In genomic region chrX:9842541-9842940, GRCh38 we compare ENCODE assay signal across 20 cellular contexts. TPM values are rescaled to one million over a fixed set of nuclear protein-coding genes. Genes with fewer than 3 reads are reported as not detected.
DNase-seq lines count a peak whose midpoint lies in the region; ATAC-seq, FAIRE-seq and TF ChIP-seq lines count a peak whose summit lies in the region.
"Had no signal": no experiment of that assay in that cellular context is flagged by ENCODE, and none has a peak within 500 bp of the region (broad histone marks: within the 10 kb centered on the region; RNA-seq: fewer than 3 reads in every experiment).

No MANE protein-coding gene starts in this region.

- WGBS in H9 (ENCODE audit: extremely low coverage, insufficient read length, low lambda C conversion rate) = no CpG with 5 or more reads among the region's 6 CpGs
- 14 to 30% (median 28%) methylated on average over 4 to 6 of the region's 6 CpGs for WGBS in small intestine, 3 donors

- H3K9me3 ChIP-seq in H9 (ENCODE audit: control insufficient read depth, low read depth, low read length) = no peaks in the 10 kb centered on the region
- H3K9me3 ChIP-seq in small intestine (ENCODE audit: control insufficient read depth, low read depth) = no peaks in the 10 kb centered on the region
- H3K9me3 ChIP-seq: BE2C, esophagus muscularis mucosa, heart right ventricle, Peyer's patch had no signal

- no peak overlapping the region for H4K5ac ChIP-seq in H9 (ENCODE audit: insufficient read length, low read depth, low read length)

- H2AK5ac ChIP-seq in H9 (ENCODE audit: insufficient read length, low read length) = no peak overlapping the region

- H3K14ac ChIP-seq in H9 (ENCODE audit: insufficient read depth, low read length) = no peak overlapping the region

- POLR2A ChIA-PET in WTC11 (lab: Charles Lee) = no interaction called here
- POLR2A ChIA-PET in activated CD4-positive, alpha-beta memory T cell treated with anti-CD3 and anti-CD28 coated beads, Interleukin-2, amount 10 ng/mL, durations not matched to agents 7 days and 5 days (lab: Charles Lee) = no interaction called here

- H3K36me3 ChIP-seq in small intestine (ENCODE audit: control insufficient read depth in 2 of 2, insufficient read depth in 2 of 2, low read length in 2 of 2) = no peaks in the 10 kb centered on the region
- H3K36me3 ChIP-seq: BE2C, esophagus muscularis mucosa, heart right ventricle, Peyer's patch had no signal

- no peak overlapping the region for H2BK5ac ChIP-seq in H9 (ENCODE audit: insufficient read length, low read length)

- H2BK20ac ChIP-seq in H9 (ENCODE audit: low read depth, low read length, poor library complexity, severe bottlenecking) = no peak overlapping the region

- peak overlapping the region in 1 of 2 experiments; percentile 62; a peak in 3 of 5 replicates for H3K4me3 Mint-ChIP-seq in H9
- peak overlapping the region; percentile 16 for H3K4me3 Mint-ChIP-seq in WTC11
- H3K4me3 Mint-ChIP-seq in activated CD4-positive, alpha-beta memory T cell treated with anti-CD3 and anti-CD28 coated beads, Interleukin-2, amount 10 ng/mL, durations not matched to agents 7 days and 5 days = no peak overlapping the region
- H3K4me3 Mint-ChIP-seq in activated CD8-positive, alpha-beta memory T cell treated with anti-CD3 and anti-CD28 coated beads, Interleukin-2, amount 10 ng/mL, durations not matched to agents 7 days and 5 days = no peak overlapping the region
- H3K4me3 Mint-ChIP-seq: naive B cell had no signal

- H3K4ac ChIP-seq in H9 (ENCODE audit: low read depth, low read length) = no peak overlapping the region

- no peak overlapping the region for H4K8ac ChIP-seq in H9 (replicated peaks; ENCODE audit: insufficient read length, low read depth, low read length)

- H3K23me2 ChIP-seq in H9 (ENCODE audit: insufficient read length, low read depth, low read length, poor library complexity, severe bottlenecking) = no peaks in the 10 kb centered on the region

- peak overlapping the region; percentile 44 to 81 (median 76); a peak in 5 of 7 replicates for H3K27ac Mint-ChIP-seq in H9
- H3K27ac Mint-ChIP-seq in WTC11 = peak overlapping the region; percentile 93
- H3K27ac Mint-ChIP-seq in activated CD4-positive, alpha-beta memory T cell treated with anti-CD3 and anti-CD28 coated beads, Interleukin-2, amount 10 ng/mL, durations not matched to agents 7 days and 5 days = no peak overlapping the region
- no peak overlapping the region for H3K27ac Mint-ChIP-seq in activated CD8-positive, alpha-beta memory T cell treated with anti-CD3 and anti-CD28 coated beads, Interleukin-2, amount 10 ng/mL, durations not matched to agents 7 days and 5 days
- H3K27ac Mint-ChIP-seq: activated T-helper 2 cell treated with anti-CD3 and anti-CD28 coated beads, Interferon-gamma antibody, Interleukin-2, Interleukin-4, amounts not matched to agents 10 μg/mL and 5 μg/mL and 100 μg/mL, durations not matched to agents 14 hours and 24 hours and 36 hours had no signal

- no peak overlapping the region for H3K9ac ChIP-seq in H9 (ENCODE audit: extremely low read depth, insufficient read length, low read length)
- H3K9ac ChIP-seq: GM23248 had no signal

- H2BK120ac ChIP-seq in H9 (ENCODE audit: low read depth, low read length, poor library complexity, severe bottlenecking) = no peak overlapping the region

- peaks cover 12 to 36% of the 10 kb centered on the region in 2 experiments for H3K4me1 Mint-ChIP-seq in H9
- H3K4me1 Mint-ChIP-seq in WTC11 = peaks cover 43% of the 10 kb centered on the region
- no peaks in the 10 kb centered on the region for H3K4me1 Mint-ChIP-seq in activated CD4-positive, alpha-beta memory T cell treated with anti-CD3 and anti-CD28 coated beads, Interleukin-2, amount 10 ng/mL, durations not matched to agents 7 days and 5 days
- no peaks in the 10 kb centered on the region for H3K4me1 Mint-ChIP-seq in activated CD8-positive, alpha-beta memory T cell treated with anti-CD3 and anti-CD28 coated beads, Interleukin-2, amount 10 ng/mL, durations not matched to agents 7 days and 5 days
- H3K4me1 Mint-ChIP-seq: naive B cell had no signal

- H3K23ac ChIP-seq in H9 (ENCODE audit: insufficient read length, low read depth, low read length) = no peak overlapping the region

- no peak overlapping the region for H3K56ac ChIP-seq in H9 (ENCODE audit: insufficient read length, low read depth, low read length)

- peaks cover 7% of the 10 kb centered on the region; the same call in 1 of the 2 replicates for H3K4me1 ChIP-seq in H9 (ENCODE audit: insufficient read depth, low read length)
- H3K4me1 ChIP-seq in small intestine (ENCODE audit: control insufficient read depth in 2 of 2, insufficient read depth in 1 of 2, low read depth in 1 of 2, low read length in 1 of 2) = no peaks in the 10 kb centered on the region
- H3K4me1 ChIP-seq: BE2C, esophagus muscularis mucosa, heart right ventricle, Peyer's patch had no signal

- H4K20me1 ChIP-seq in H9 (ENCODE audit: control insufficient read depth, insufficient read depth, insufficient read length) = no peaks in the 10 kb centered on the region

- TF ChIP-seq CTCF in H9 (conservative IDR thresholded peaks at IDR 0.05) (no peak), WTC11 (IDR thresholded peaks at IDR 0.05) (no peak)

- no peak overlapping the region for H3T11ph ChIP-seq in H9 (ENCODE audit: low read length)

- FAIRE-seq in small intestine (lab: Jason Lieb, UNC) = no peak
- FAIRE-seq: HTR-8/SVneo had no signal

- peaks cover 0 to 18% (median 2%) of the 10 kb centered on the region in 3 experiments; a peak in 4 of 7 replicates for H3K36me3 Mint-ChIP-seq in H9 (ENCODE audit: insufficient read depth in 1 of 3, low read depth in 3 of 3)
- no peaks in the 10 kb centered on the region for H3K36me3 Mint-ChIP-seq in WTC11
- no peaks in the 10 kb centered on the region for H3K36me3 Mint-ChIP-seq in activated CD4-positive, alpha-beta memory T cell treated with anti-CD3 and anti-CD28 coated beads, Interleukin-2, amount 10 ng/mL, durations not matched to agents 7 days and 5 days (ENCODE audit: low read depth)
- H3K36me3 Mint-ChIP-seq in activated CD8-positive, alpha-beta memory T cell treated with anti-CD3 and anti-CD28 coated beads, Interleukin-2, amount 10 ng/mL, durations not matched to agents 7 days and 5 days = no peaks in the 10 kb centered on the region
- H3K36me3 Mint-ChIP-seq: naive B cell had no signal

- H3K79me2 ChIP-seq in H9 (ENCODE audit: insufficient read depth, low read length) = peaks cover 3% of the 10 kb centered on the region; the same call in 1 of the 2 replicates

- ATAC-seq in WTC11 = peak; percentile 90
- ATAC-seq in activated CD8-positive, alpha-beta memory T cell treated with anti-CD3 and anti-CD28 coated beads, Interleukin-2, amount 10 ng/mL, durations not matched to agents 7 days and 5 days = no peak
- ATAC-seq: heart right ventricle, left cardiac atrium had no signal

- H3K4me3 ChIP-seq in small intestine (ENCODE audit: low read depth in 1 of 2, low read length in 2 of 2) = no peak overlapping the region
- H3K4me3 ChIP-seq: coronary artery, esophagus muscularis mucosa, GM23248, heart right ventricle, Peyer's patch had no signal

- no peak overlapping the region for H3K18ac ChIP-seq in H9 (ENCODE audit: insufficient read length, low read depth, low read length)

- DNase-seq in H9 (peak; percentile 39), WTC11 (ENCODE audit: low spot score) (peak; percentile 34), iPS-NIHi7 (ENCODE audit: extremely low spot score) (peak; percentile 54), small intestine (peak; percentile 52), COR-L47 (lab: John Stamatoyannopoulos, UW) (no peak)
- no peak for DNase-seq in activated CD4-positive, alpha-beta memory T cell treated with anti-CD3 and anti-CD28 coated beads, Interleukin-2, amount 10 ng/mL, durations not matched to agents 7 days and 5 days
- no peak for DNase-seq in activated CD4-positive, CD25-positive, alpha-beta regulatory T cell (lab: John Stamatoyannopoulos, UW)
- DNase-seq in activated CD8-positive, alpha-beta memory T cell treated with anti-CD3 and anti-CD28 coated beads, Interleukin-2, amount 10 ng/mL, durations not matched to agents 7 days and 5 days = no peak
- DNase-seq: activated CD4-positive, alpha-beta T cell treated with anti-CD3 and anti-CD28 coated beads, Interleukin-2, amount 50 U/mL, for 48 hours; BE2C; GM23248; heart right ventricle; left cardiac atrium; naive B cell; NCI-H774; Peyer's patch had no signal

- no peak overlapping the region for H3K27ac ChIP-seq in H9 (ENCODE audit: insufficient read length, low read depth, low read length)
- H3K27ac ChIP-seq in small intestine (ENCODE audit: low read depth in 1 of 2, low read length in 1 of 2) = no peak overlapping the region
- H3K27ac ChIP-seq: coronary artery, esophagus muscularis mucosa, GM23248, heart right ventricle, Peyer's patch had no signal

- H2BK12ac ChIP-seq in H9 (ENCODE audit: insufficient read length, low read depth, low read length) = no peak overlapping the region

- no peak overlapping the region for H2AFZ ChIP-seq in H9 (ENCODE audit: low read length)
- H2AFZ ChIP-seq: GM23248 had no signal

- H3K4me2 ChIP-seq in H9 (ENCODE audit: insufficient read depth, insufficient read length, low read length) = peak overlapping the region; percentile 7

- H2BK15ac ChIP-seq in H9 (ENCODE audit: low read depth, low read length) = no peak overlapping the region

- H3K79me1 ChIP-seq in H9 (ENCODE audit: insufficient read depth, low read depth, low read length, poor library complexity, severe bottlenecking) = peaks cover 10% of the 10 kb centered on the region

- CTCF ChIA-PET in WTC11 (lab: Charles Lee) = interaction anchor here (0.7 to 0.8 kb wide), 2 partner anchors 12 to 142 kb away, joined by 3 read pairs; no protein-coding TSS in a partner anchor
- CTCF ChIA-PET in activated CD4-positive, alpha-beta memory T cell treated with anti-CD3 and anti-CD28 coated beads, Interleukin-2, amount 10 ng/mL, durations not matched to agents 7 days and 5 days (lab: Charles Lee) = no interaction called here
- CTCF ChIA-PET in activated CD8-positive, alpha-beta memory T cell treated with anti-CD3 and anti-CD28 coated beads, Interleukin-2, amount 10 ng/mL, durations not matched to agents 7 days and 5 days (lab: Charles Lee) = no interaction called here

- H3K9me3 Mint-ChIP-seq in H9 (peaks cover 29 to 55% of the 10 kb centered on the region in 2 experiments), WTC11 (no peaks in the 10 kb centered on the region)
- no peaks in the 10 kb centered on the region for H3K9me3 Mint-ChIP-seq in activated CD4-positive, alpha-beta memory T cell treated with anti-CD3 and anti-CD28 coated beads, Interleukin-2, amount 10 ng/mL, durations not matched to agents 7 days and 5 days
- H3K9me3 Mint-ChIP-seq in activated CD8-positive, alpha-beta memory T cell treated with anti-CD3 and anti-CD28 coated beads, Interleukin-2, amount 10 ng/mL, durations not matched to agents 7 days and 5 days (ENCODE audit: low read depth) = no peaks in the 10 kb centered on the region
- H3K9me3 Mint-ChIP-seq: activated T-helper 2 cell treated with anti-CD3 and anti-CD28 coated beads, Interferon-gamma antibody, Interleukin-2, Interleukin-4, amounts not matched to agents 10 μg/mL and 5 μg/mL and 100 μg/mL, durations not matched to agents 14 hours and 24 hours and 36 hours had no signal

- H3K27me3 Mint-ChIP-seq in H9 (ENCODE audit: low read depth) (no peaks in the 10 kb centered on the region), WTC11 (ENCODE audit: low read depth) (no peaks in the 10 kb centered on the region)
- peaks cover 18% of the 10 kb centered on the region for H3K27me3 Mint-ChIP-seq in activated CD4-positive, alpha-beta memory T cell treated with anti-CD3 and anti-CD28 coated beads, Interleukin-2, amount 10 ng/mL, durations not matched to agents 7 days and 5 days
- peaks cover 27% of the 10 kb centered on the region for H3K27me3 Mint-ChIP-seq in activated CD8-positive, alpha-beta memory T cell treated with anti-CD3 and anti-CD28 coated beads, Interleukin-2, amount 10 ng/mL, durations not matched to agents 7 days and 5 days

- H3K27me3 ChIP-seq in H9 (ENCODE audit: insufficient read depth, low read length) (no peaks in the 10 kb centered on the region), small intestine (ENCODE audit: control insufficient read depth in 2 of 2, insufficient read depth in 2 of 2, low read length in 2 of 2) (no peaks in the 10 kb centered on the region)
- H3K27me3 ChIP-seq: BE2C, esophagus muscularis mucosa, Peyer's patch had no signal

- H4K91ac ChIP-seq in H9 (ENCODE audit: insufficient read length, low read depth, low read length) = no peak overlapping the region

RNA-seq across cellular contexts. Expression of gene SHROOM2, which starts 56.3 kb away (rescaled TPM):
- 13.9 and 15.3 TPM in 2 replicates for total RNA-seq in H9 (2021)
- total RNA-seq in WTC11 (2021) = 12.3 to 14.8 TPM (median 12.3 TPM) in 3 replicates
- 1 to 10 TPM in 1 of 3 donors, under 1 TPM in 2; 0.45 to 1.4 (median 0.54) TPM for polyA plus RNA-seq in small intestine
- total RNA-seq in activated CD4-positive, alpha-beta memory T cell treated with anti-CD3 and anti-CD28 coated beads, Interleukin-2, amount 10 ng/mL, durations not matched to agents 7 days and 5 days = not detected
- not detected for total RNA-seq in activated CD8-positive, alpha-beta memory T cell treated with anti-CD3 and anti-CD28 coated beads, Interleukin-2, amount 10 ng/mL, durations not matched to agents 7 days and 5 days
- total RNA-seq: activated T-helper 2 cell treated with anti-CD3 and anti-CD28 coated beads, Interferon-gamma antibody, Interleukin-2, Interleukin-4, amounts not matched to agents 10 μg/mL and 5 μg/mL and 100 μg/mL, durations not matched to agents 14 hours and 24 hours and 36 hours had no signal

Comparison
In these comparisons a context has a peak if more than half of its experiments do, and no peak if none do; other contexts are left out.
1. DNase-seq: peak in H9 (single experiment), WTC11 (single experiment), iPS-NIHi7 (single experiment) and small intestine (single experiment); none in activated CD4-positive, alpha-beta memory T cell treated with anti-CD3 and anti-CD28 coated beads, Interleukin-2, amount 10 ng/mL, durations not matched to agents 7 days and 5 days (single experiment), activated CD4-positive, CD25-positive, alpha-beta regulatory T cell (0 of 4), COR-L47 (single experiment) and activated CD8-positive, alpha-beta memory T cell treated with anti-CD3 and anti-CD28 coated beads, Interleukin-2, amount 10 ng/mL, durations not matched to agents 7 days and 5 days (single experiment).
2. H3K27ac Mint-ChIP-seq: peak in H9 (3 of 3) and WTC11 (single experiment); none in activated CD4-positive, alpha-beta memory T cell treated with anti-CD3 and anti-CD28 coated beads, Interleukin-2, amount 10 ng/mL, durations not matched to agents 7 days and 5 days (single experiment) and activated CD8-positive, alpha-beta memory T cell treated with anti-CD3 and anti-CD28 coated beads, Interleukin-2, amount 10 ng/mL, durations not matched to agents 7 days and 5 days (single experiment).
3. RNA of gene SHROOM2, which starts 56.3 kb away (total RNA-seq): 12.3 to 14.8 TPM in WTC11 and 13.9 to 15.3 TPM in H9; not detected in activated CD4-positive, alpha-beta memory T cell treated with anti-CD3 and anti-CD28 coated beads, Interleukin-2, amount 10 ng/mL, durations not matched to agents 7 days and 5 days and not detected in activated CD8-positive, alpha-beta memory T cell treated with anti-CD3 and anti-CD28 coated beads, Interleukin-2, amount 10 ng/mL, durations not matched to agents 7 days and 5 days; every median in the first group is over 10 times any median in the second.